In genomic region chr6:27943072-27943471, GRCh38 we compare ENCODE assay signal across 6 cellular contexts. TPM values are rescaled to one million over a fixed set of nuclear protein-coding genes. Genes with fewer than 3 reads are reported as not detected.
"Had no signal": no experiment of that assay in that cellular context is flagged by ENCODE, and none has a peak within 500 bp of the region (broad histone marks: within the 10 kb centered on the region; RNA-seq: fewer than 3 reads in every experiment).

No MANE protein-coding gene starts in this region.

RNA-seq across cellular contexts. Expression of gene OR2B6, which starts 14.0 kb away (rescaled TPM):
- total RNA-seq: activated CD4-positive, alpha-beta memory T cell treated with anti-CD3 and anti-CD28 coated beads, Interleukin-2, amount 10 ng/mL, durations not matched to agents 7 days and 5 days; bronchial epithelial cell; Right ventricle myocardium inferior; SK-MEL-5 had no signal

RNA-seq across cellular contexts. Expression of gene OR2B2, which starts 30.9 kb away (rescaled TPM):
- total RNA-seq: activated CD4-positive, alpha-beta memory T cell treated with anti-CD3 and anti-CD28 coated beads, Interleukin-2, amount 10 ng/mL, durations not matched to agents 7 days and 5 days; activated CD8-positive, alpha-beta memory T cell treated with anti-CD3 and anti-CD28 coated beads, Interleukin-2, amount 10 ng/mL, durations not matched to agents 7 days and 5 days; bronchial epithelial cell; PC-9; Right ventricle myocardium inferior; SK-MEL-5 had no signal
